8 cellular contexts compared by ENCODE assay signal in genomic region chr12:11650279-11650696, GRCh38. TPM values are rescaled to one million over a fixed set of nuclear protein-coding genes. Genes with fewer than 3 reads are reported as not detected.
A peak's percentile ranks its signal among the peaks of the same experiment; 100 is the strongest.
DNase-seq lines count a peak whose midpoint lies in the region; ATAC-seq and TF ChIP-seq lines count a peak whose summit lies in the region.

No MANE protein-coding gene starts in this region.

- H3K4me1 Mint-ChIP-seq in CD8-positive, alpha-beta T cell (ENCODE audit: low read depth), result peaks cover 40% of the 10 kb centered on the region
- peaks cover 41 to 46% of the 10 kb centered on the region in 2 donors for H3K4me1 Mint-ChIP-seq in natural killer cell treated with Interleukin-12 subunit alpha and Interleukin-12 subunit beta and Interleukin-15 and Interleukin-18, amount 100 ng/mL, for 72 hours (ENCODE audit: low read depth in 2 of 2)

- H3K9me3 Mint-ChIP-seq in CD8-positive, alpha-beta T cell, result no peaks in the 10 kb centered on the region
- H3K9me3 Mint-ChIP-seq in natural killer cell treated with Interleukin-12 subunit alpha and Interleukin-12 subunit beta and Interleukin-15 and Interleukin-18, amount 100 ng/mL, for 72 hours, result no peaks in the 10 kb centered on the region

- peak overlapping the region; percentile 76 to 93 for H3K9ac ChIP-seq in colonic mucosa (ENCODE audit: low read depth in 2 of 2, low read length in 2 of 2)

- H3K4me3 ChIP-seq in CD8-positive, alpha-beta T cell (ENCODE audit: low read depth, low read length), result peak overlapping the region; percentile 81
- peak overlapping the region; percentile 67 for H3K4me3 ChIP-seq in colonic mucosa

- H3K27me3 Mint-ChIP-seq in CD8-positive, alpha-beta T cell (ENCODE audit: low read depth), result no peaks in the 10 kb centered on the region
- no peaks in the 10 kb centered on the region for H3K27me3 Mint-ChIP-seq in natural killer cell treated with Interleukin-12 subunit alpha and Interleukin-12 subunit beta and Interleukin-15 and Interleukin-18, amount 100 ng/mL, for 72 hours

- H3K36me3 Mint-ChIP-seq in CD8-positive, alpha-beta T cell, result peaks cover 16% of the 10 kb centered on the region
- H3K36me3 Mint-ChIP-seq in natural killer cell treated with Interleukin-12 subunit alpha and Interleukin-12 subunit beta and Interleukin-15 and Interleukin-18, amount 100 ng/mL, for 72 hours, result peaks cover 8% of the 10 kb centered on the region

- intact Hi-C loops in CD8-positive, alpha-beta T cell (cut with DNase I, micrococcal nuclease), result loop anchor here (5.0 to 10.0 kb wide), 5 partner anchors 77 to 923 kb away; partner anchors contain the start of genes BORCS5 (in 1 of the 2) and MANSC1 (in 1 of the 2)
- intact Hi-C loops in colonic mucosa (cut with DNase I), result loop anchor here (5.0 kb wide), 1 partner anchor 82 kb away; no protein-coding TSS in a partner anchor

- CTCF ChIA-PET in CD8-positive, alpha-beta T cell (lab: Charles Lee), result interaction anchor here (1.2 kb wide), 1 partner anchor 69 kb away, joined by 4 read pairs; no protein-coding TSS in a partner anchor

- peaks cover 31% of the 10 kb centered on the region for H3K4me1 ChIP-seq in CD8-positive, alpha-beta T cell (ENCODE audit: insufficient read depth, low read length)
- H3K4me1 ChIP-seq in colonic mucosa, result peaks cover 5% of the 10 kb centered on the region

- H3K4me3 Mint-ChIP-seq in CD8-positive, alpha-beta T cell, result peak overlapping the region; percentile 92
- peak overlapping the region; percentile 94 for H3K4me3 Mint-ChIP-seq in natural killer cell treated with Interleukin-12 subunit alpha and Interleukin-12 subunit beta and Interleukin-15 and Interleukin-18, amount 100 ng/mL, for 72 hours

- no peak for TF ChIP-seq CTCF in CD8-positive, alpha-beta T cell (IDR thresholded peaks at IDR 0.05)
- TF ChIP-seq CTCF in colonic mucosa (IDR thresholded peaks at IDR 0.05), result no peak

- DNase-seq in CD8-positive, alpha-beta T cell, result peak in 2 of 7 experiments; percentile 35 to 41
- DNase-seq in NCI-H69 (lab: John Stamatoyannopoulos, UW), result peak; percentile 28
- DNase-seq in colonic mucosa, result peak; percentile 53
- no peak for DNase-seq in natural killer cell treated with Interleukin-12 subunit alpha and Interleukin-12 subunit beta and Interleukin-15 and Interleukin-18, amount 100 ng/mL, for 72 hours (ENCODE audit: low spot score)
- DNase-seq in stimulated activated CD4-positive, alpha-beta T cell treated with anti-CD3 and anti-CD28 coated beads, Interleukin-12 subunit alpha, Interleukin-12 subunit beta, amount 100 ng/mL, for 4 hours, result no peak
- no peak for DNase-seq in NCI-H2227 (lab: John Stamatoyannopoulos, UW; ENCODE audit: unreplicated experiment)

- no peak for ATAC-seq in CD8-positive, alpha-beta T cell
- ATAC-seq in natural killer cell treated with Interleukin-12 subunit alpha and Interleukin-12 subunit beta and Interleukin-15 and Interleukin-18, amount 100 ng/mL, for 72 hours, result no peak
- no peak for ATAC-seq in HG03139 (IDR thresholded peaks at IDR 0.05; ENCODE audit: unreplicated experiment)
- ATAC-seq in GM18502 (IDR thresholded peaks at IDR 0.05; ENCODE audit: poor library complexity, unreplicated experiment), result no peak

- peak overlapping the region; percentile 93 for H3K27ac Mint-ChIP-seq in CD8-positive, alpha-beta T cell
- H3K27ac Mint-ChIP-seq in natural killer cell treated with Interleukin-12 subunit alpha and Interleukin-12 subunit beta and Interleukin-15 and Interleukin-18, amount 100 ng/mL, for 72 hours, result peak overlapping the region; percentile 97 to 99

- H3K27me3 ChIP-seq in CD8-positive, alpha-beta T cell (ENCODE audit: insufficient read depth, low read length), result no peaks in the 10 kb centered on the region
- H3K27me3 ChIP-seq in colonic mucosa, result no peaks in the 10 kb centered on the region

- no peaks in the 10 kb centered on the region for H3K36me3 ChIP-seq in CD8-positive, alpha-beta T cell (ENCODE audit: insufficient read depth, low read length)
- no peaks in the 10 kb centered on the region for H3K36me3 ChIP-seq in colonic mucosa

- POLR2A ChIA-PET in CD8-positive, alpha-beta T cell (lab: Charles Lee), result interaction anchor here (1.2 kb wide), 1 partner anchor 24 kb away, joined by 3 read pairs; no protein-coding TSS in a partner anchor

- peak overlapping the region; percentile 67 for H3K27ac ChIP-seq in CD8-positive, alpha-beta T cell (ENCODE audit: low read depth, low read length)
- H3K27ac ChIP-seq in colonic mucosa, result peak overlapping the region; percentile 97

- H3K9me3 ChIP-seq in CD8-positive, alpha-beta T cell (ENCODE audit: low read length), result no peaks in the 10 kb centered on the region
- no peaks in the 10 kb centered on the region for H3K9me3 ChIP-seq in colonic mucosa

RNA-seq across cellular contexts. Expression of gene ETV6, which starts 0.8 kb away (rescaled TPM):
- total RNA-seq in CD8-positive, alpha-beta T cell, result 10 to 100 TPM; 11.3 to 13.9 TPM
- total RNA-seq in colonic mucosa, result 10 to 100 TPM; 49.2 to 73.1 TPM
- total RNA-seq in natural killer cell treated with Interleukin-12 subunit alpha and Interleukin-12 subunit beta and Interleukin-15 and Interleukin-18, amount 100 ng/mL, for 72 hours, result 10 to 100 TPM; 50.2 to 82.3 TPM

Comparison
In these comparisons a context has a peak if more than half of its experiments do, and no peak if none do; other contexts are left out.
1. DNase-seq: peak in NCI-H69 (single experiment) and colonic mucosa (single experiment); none in natural killer cell treated with Interleukin-12 subunit alpha and Interleukin-12 subunit beta and Interleukin-15 and Interleukin-18, amount 100 ng/mL, for 72 hours (single experiment), stimulated activated CD4-positive, alpha-beta T cell treated with anti-CD3 and anti-CD28 coated beads, Interleukin-12 subunit alpha, Interleukin-12 subunit beta, amount 100 ng/mL, for 4 hours (single experiment) and NCI-H2227 (single experiment).